In the genomic region with DNA sequence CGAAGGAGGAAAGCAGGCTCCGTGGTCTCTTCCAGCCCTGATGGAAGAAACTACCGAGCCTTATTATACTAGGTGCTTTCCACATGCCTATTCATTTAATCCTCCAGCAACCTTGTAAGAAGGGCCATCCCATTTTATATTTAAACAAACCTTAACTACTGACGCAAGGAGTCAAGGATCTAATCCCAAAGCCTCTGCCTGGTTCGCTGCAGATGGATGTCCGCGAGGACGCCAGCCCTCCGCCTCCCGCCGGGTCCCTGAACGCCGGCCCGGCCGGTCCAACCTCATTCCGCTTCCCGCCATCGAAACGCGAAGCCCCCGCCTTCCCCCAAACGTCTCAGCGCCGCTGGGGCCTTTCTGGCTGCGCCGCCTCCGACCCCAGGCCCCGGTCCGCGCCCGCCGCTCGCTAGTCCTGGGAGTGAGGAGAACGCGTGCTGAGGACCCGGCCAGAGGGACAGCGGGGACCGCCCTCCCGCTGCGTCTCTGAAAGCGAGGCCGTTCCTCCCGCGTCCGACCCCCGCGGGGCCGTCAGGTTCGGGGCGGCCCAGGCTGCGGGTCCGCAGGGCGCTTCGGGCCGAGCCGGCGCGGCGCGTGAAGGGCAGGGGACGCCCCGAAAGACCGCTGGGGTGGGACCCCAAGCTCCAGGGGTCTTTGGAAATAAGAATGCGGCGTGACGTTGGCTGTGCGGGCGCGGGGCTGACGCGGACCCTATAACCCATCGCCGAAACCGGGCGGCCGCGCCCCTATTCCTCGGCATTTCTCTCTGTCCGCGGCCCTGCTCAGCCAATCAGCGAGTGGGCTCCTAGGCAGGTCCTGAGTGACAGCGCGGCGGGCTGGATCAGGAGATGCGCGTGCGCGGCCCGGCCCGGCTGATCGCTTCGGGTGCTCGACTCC, we compare ENCODE assay signal across 8 cellular contexts. TPM values are rescaled to one million over a fixed set of nuclear protein-coding genes. Genes with fewer than 3 reads are reported as not detected.
DNase-seq lines count a peak whose midpoint lies in the region; ATAC-seq and TF ChIP-seq lines count a peak whose summit lies in the region.

No MANE protein-coding gene starts in this region.

- DNase-seq in Calu3 = peak; percentile 94
- DNase-seq in HuH-7.5 (ENCODE audit: low spot score) = peak; percentile 99
- peak; percentile 94 for DNase-seq in activated T-cell treated with anti-CD3 and anti-CD28 coated beads for 48 hours (ENCODE audit: low read depth)
- DNase-seq in epithelial cell of prostate (ENCODE audit: low read depth, low spot score) = peak; percentile 68
- peak; percentile 96 for DNase-seq in mucosa of gallbladder (ENCODE audit: low spot score)
- peak; percentile 91 to 92 for DNase-seq in stimulated activated CD8-positive, alpha-beta memory T cell treated with anti-CD3 and anti-CD28 coated beads, Interleukin-2, amount 100 ng/mL, for 48 hours (ENCODE audit: low read depth in 2 of 2)

- H2AFZ ChIP-seq in OCI-LY1 (ENCODE audit: low read length) = peak overlapping the region; percentile 45; the same call in 1 of the 2 replicates

- no peaks in the 10 kb centered on the region for H3K27me3 Mint-ChIP-seq in Calu3 (ENCODE audit: unreplicated experiment)

- H3K9me2 ChIP-seq in OCI-LY1 (ENCODE audit: low read depth, low read length) = no peaks in the 10 kb centered on the region

- peaks cover 4% of the 10 kb centered on the region; the same call in 1 of the 2 replicates for H3K36me3 ChIP-seq in OCI-LY1 (ENCODE audit: insufficient read depth, low read length)

- H3K36me3 Mint-ChIP-seq in Calu3 (ENCODE audit: insufficient read depth, unreplicated experiment) = peaks cover 29% of the 10 kb centered on the region

- ATAC-seq in GM21529 (IDR thresholded peaks at IDR 0.05; ENCODE audit: unreplicated experiment) = peak; percentile 91

- H3K4me1 Mint-ChIP-seq in Calu3 (ENCODE audit: low read depth, unreplicated experiment) = peaks cover 21% of the 10 kb centered on the region

- H3K27ac ChIP-seq in OCI-LY1 (ENCODE audit: low read depth, low read length, poor library complexity, severe bottlenecking) = no peak overlapping the region
- H3K27ac ChIP-seq in epithelial cell of prostate = peak overlapping the region; percentile 42

- no peaks in the 10 kb centered on the region for H3K27me3 ChIP-seq in OCI-LY1 (ENCODE audit: insufficient read depth, low read length)

- peak overlapping the region; percentile 70 for H3K9ac ChIP-seq in OCI-LY1 (ENCODE audit: low read length)

- no peak for TF ChIP-seq CTCF in Calu3 (IDR thresholded peaks at IDR 0.05; ENCODE audit: unreplicated experiment)
- no peak for TF ChIP-seq CTCF in OCI-LY1 (IDR thresholded peaks at IDR 0.05; ENCODE audit: low read length)

- CTCF ChIA-PET in Calu3 (lab: Charles Lee) = no interaction called here

- H3K4me2 ChIP-seq in OCI-LY1 (ENCODE audit: low read length) = peak overlapping the region; percentile 86

- no TSS peak for BruUV-seq in Calu3 (replicated peaks; lab: Mats Ljungman, UMichigan)

- intact Hi-C loops in Calu3 (cut with micrococcal nuclease; ENCODE audit: unreplicated experiment) = no loop called here

- peak overlapping the region; percentile 75 for H3K4me3 Mint-ChIP-seq in Calu3 (ENCODE audit: low read depth, unreplicated experiment)

- no peaks in the 10 kb centered on the region for H3K9me3 ChIP-seq in OCI-LY1 (ENCODE audit: low read length)

- H3K27ac Mint-ChIP-seq in Calu3 (ENCODE audit: unreplicated experiment) = peak overlapping the region; percentile 33

- H3K4me1 ChIP-seq in OCI-LY1 (ENCODE audit: insufficient read depth, low read length, severe bottlenecking) = peaks cover 50% of the 10 kb centered on the region

- H3F3A ChIP-seq in OCI-LY1 (ENCODE audit: insufficient read depth, low read length) = no peaks in the 10 kb centered on the region

- no peaks in the 10 kb centered on the region for H4K20me1 ChIP-seq in OCI-LY1 (ENCODE audit: insufficient read depth, low read length)

- H3K79me2 ChIP-seq in OCI-LY1 (ENCODE audit: insufficient read depth, low read length) = no peaks in the 10 kb centered on the region

- H3K9me3 Mint-ChIP-seq in Calu3 (ENCODE audit: low read depth, unreplicated experiment) = no peaks in the 10 kb centered on the region

- peak overlapping the region; percentile 77 for H3K4me3 ChIP-seq in OCI-LY1 (ENCODE audit: low read depth, low read length, poor library complexity, severe bottlenecking)

RNA-seq across cellular contexts. Expression of gene ATP6V0E2, which starts 0.4 kb away (rescaled TPM):
- 27.2 and 28.8 TPM in 2 replicates for total RNA-seq in Calu3 (2022)
- 47.0 TPM for total RNA-seq in mucosa of gallbladder

RNA-seq across cellular contexts. Expression of gene ZNF862, which starts 35.1 kb away (rescaled TPM):
- total RNA-seq in Calu3 (2022) (17.7 and 19.4 TPM in 2 replicates), mucosa of gallbladder (31.3 TPM)
